In genomic region chrX:82677281-82677680, GRCh38 we compare ENCODE assay signal across 30 cellular contexts.
"Had no signal": no experiment of that assay in that cellular context is flagged by ENCODE, and none has a peak within 500 bp of the region (broad histone marks: within the 10 kb centered on the region; RNA-seq: fewer than 3 reads in every experiment).

No MANE protein-coding gene starts in this region.

- H3K27ac ChIP-seq: adrenal gland, ascending aorta, breast epithelium, esophagus muscularis mucosa, ovary, right lobe of liver, skin epidermis, WERI-Rb-1 had no signal

- DNase-seq: activated CD4-positive, alpha-beta memory T cell treated with anti-CD3 and anti-CD28 coated beads for 36 hours; activated CD4-positive, alpha-beta T cell treated with anti-CD3 and anti-CD28 coated beads, Interleukin-2, amount 10 ng/mL, durations not matched to agents 24 days and 14 days; activated CD4-positive, CD25-positive, alpha-beta regulatory T cell treated with anti-CD3 and anti-CD28 coated beads, Interleukin-2, amount 50 U/mL, for 72 hours; activated CD8-positive, alpha-beta memory T cell treated with anti-CD3 and anti-CD28 coated beads, Interleukin-2, amount 50 U/mL, for 4 hours; activated effector memory CD4-positive, alpha-beta T cell treated with anti-CD3 and anti-CD28 coated beads, Interleukin-2, amount 50 U/mL, for 16 hours; activated naive CD4-positive, alpha-beta T cell treated with anti-CD3 and anti-CD28 coated beads for 36 hours; activated naive CD8-positive, alpha-beta T cell treated with anti-CD3 and anti-CD28 coated beads for 36 hours; activated T-cell treated with anti-CD3 and anti-CD28 coated beads, Interleukin-2, amount 50 U/mL, for 1 hour; adrenal gland; dermis blood vessel endothelial cell; effector CD4-positive, alpha-beta T cell; left cardiac atrium; midbrain; naive thymus-derived CD4-positive, alpha-beta T cell; ovary; right lobe of liver; stimulated activated CD4-positive, alpha-beta T cell treated with anti-CD3 and anti-CD28 coated beads, Interleukin-4, amount 100 ng/mL, for 4 hours; stimulated activated CD8-positive, alpha-beta memory T cell treated with anti-CD3 and anti-CD28 coated beads, Interleukin-4, amount 100 ng/mL, for 48 hours; stimulated activated naive CD8-positive, alpha-beta T cell treated with anti-CD3 and anti-CD28 coated beads, Interleukin-15, amount 100 ng/mL, for 72 hours; substantia nigra; WERI-Rb-1 had no signal

- H3K9me3 ChIP-seq: adrenal gland, ascending aorta, esophagus muscularis mucosa, right lobe of liver had no signal

- H3K4me3 Mint-ChIP-seq: activated CD4-positive, alpha-beta memory T cell treated with anti-CD3 and anti-CD28 coated beads for 36 hours; activated CD4-positive, alpha-beta T cell treated with anti-CD3 and anti-CD28 coated beads, Interleukin-2, amount 10 ng/mL, durations not matched to agents 24 days and 14 days; activated naive CD4-positive, alpha-beta T cell treated with anti-CD3 and anti-CD28 coated beads for 36 hours; activated naive CD8-positive, alpha-beta T cell treated with anti-CD3 and anti-CD28 coated beads for 36 hours; activated T-helper 1 cell treated with anti-CD3 and anti-CD28 coated beads, Interleukin-12 subunit alpha, Interleukin-12 subunit beta, Interleukin-2, Interleukin-4 antibody, amounts not matched to agents 30 ng/mL and 10 ng/mL and 1 ng/mL, durations not matched to agents 14 hours and 24 hours and 36 hours; central memory CD8-positive, alpha-beta T cell; naive thymus-derived CD4-positive, alpha-beta T cell; stimulated activated memory B cell treated with anti-CD40 and anti-IgM and Interleukin-4, amounts not matched to agents 10 μg/mL and 1 μg/mL and 100 μg/mL, for 72 hours; stimulated activated naive CD8-positive, alpha-beta T cell treated with anti-CD3 and anti-CD28 coated beads, Interleukin-15, amount 100 ng/mL, for 72 hours; type B pancreatic cell had no signal

- ATAC-seq: left cardiac atrium; naive thymus-derived CD4-positive, alpha-beta T cell; right lobe of liver; stimulated activated memory B cell treated with anti-CD40 and anti-IgM and Interleukin-4, amounts not matched to agents 10 μg/mL and 1 μg/mL and 100 μg/mL, for 72 hours; stimulated activated naive CD8-positive, alpha-beta T cell treated with anti-CD3 and anti-CD28 coated beads, Interleukin-15, amount 100 ng/mL, for 72 hours had no signal

- H3K36me3 Mint-ChIP-seq: activated CD4-positive, alpha-beta memory T cell treated with anti-CD3 and anti-CD28 coated beads for 36 hours; activated naive CD8-positive, alpha-beta T cell treated with anti-CD3 and anti-CD28 coated beads for 36 hours; naive thymus-derived CD4-positive, alpha-beta T cell; stimulated activated memory B cell treated with anti-CD40 and anti-IgM and Interleukin-4, amounts not matched to agents 10 μg/mL and 1 μg/mL and 100 μg/mL, for 72 hours; type B pancreatic cell had no signal

- H3K27me3 ChIP-seq: adrenal gland, ascending aorta, esophagus muscularis mucosa, ovary had no signal

- H3K27ac Mint-ChIP-seq: activated CD4-positive, alpha-beta memory T cell treated with anti-CD3 and anti-CD28 coated beads for 36 hours; activated CD4-positive, alpha-beta T cell treated with anti-CD3 and anti-CD28 coated beads, Interleukin-2, amount 10 ng/mL, durations not matched to agents 24 days and 14 days; activated naive CD4-positive, alpha-beta T cell treated with anti-CD3 and anti-CD28 coated beads for 36 hours; activated naive CD8-positive, alpha-beta T cell treated with anti-CD3 and anti-CD28 coated beads for 36 hours; activated T-helper 1 cell treated with anti-CD3 and anti-CD28 coated beads, Interleukin-12 subunit alpha, Interleukin-12 subunit beta, Interleukin-2, Interleukin-4 antibody, amounts not matched to agents 30 ng/mL and 10 ng/mL and 1 ng/mL, durations not matched to agents 14 hours and 24 hours and 36 hours; naive thymus-derived CD4-positive, alpha-beta T cell; progenitor cell of endocrine pancreas; stimulated activated memory B cell treated with anti-CD40 and anti-IgM and Interleukin-4, amounts not matched to agents 10 μg/mL and 1 μg/mL and 100 μg/mL, for 72 hours; stimulated activated naive CD8-positive, alpha-beta T cell treated with anti-CD3 and anti-CD28 coated beads, Interleukin-15, amount 100 ng/mL, for 72 hours; type B pancreatic cell had no signal

- H3K36me3 ChIP-seq: adrenal gland, ascending aorta, breast epithelium, esophagus muscularis mucosa, ovary, right lobe of liver, WERI-Rb-1 had no signal

- H3K27me3 Mint-ChIP-seq: activated CD4-positive, alpha-beta memory T cell treated with anti-CD3 and anti-CD28 coated beads for 36 hours; activated CD4-positive, alpha-beta T cell treated with anti-CD3 and anti-CD28 coated beads, Interleukin-2, amount 10 ng/mL, durations not matched to agents 24 days and 14 days; activated naive CD8-positive, alpha-beta T cell treated with anti-CD3 and anti-CD28 coated beads for 36 hours; central memory CD8-positive, alpha-beta T cell; naive thymus-derived CD4-positive, alpha-beta T cell; progenitor cell of endocrine pancreas; stimulated activated memory B cell treated with anti-CD40 and anti-IgM and Interleukin-4, amounts not matched to agents 10 μg/mL and 1 μg/mL and 100 μg/mL, for 72 hours; stimulated activated naive CD8-positive, alpha-beta T cell treated with anti-CD3 and anti-CD28 coated beads, Interleukin-15, amount 100 ng/mL, for 72 hours; type B pancreatic cell had no signal

- H3K4me3 ChIP-seq: adrenal gland, ascending aorta, breast epithelium, esophagus muscularis mucosa, ovary, right lobe of liver, skin epidermis had no signal

- H3K4me1 Mint-ChIP-seq: activated CD4-positive, alpha-beta T cell treated with anti-CD3 and anti-CD28 coated beads, Interleukin-2, amount 10 ng/mL, durations not matched to agents 24 days and 14 days; activated naive CD8-positive, alpha-beta T cell treated with anti-CD3 and anti-CD28 coated beads for 36 hours; central memory CD8-positive, alpha-beta T cell; naive thymus-derived CD4-positive, alpha-beta T cell; stimulated activated memory B cell treated with anti-CD40 and anti-IgM and Interleukin-4, amounts not matched to agents 10 μg/mL and 1 μg/mL and 100 μg/mL, for 72 hours; stimulated activated naive CD8-positive, alpha-beta T cell treated with anti-CD3 and anti-CD28 coated beads, Interleukin-15, amount 100 ng/mL, for 72 hours had no signal

- H3K4me1 ChIP-seq: adrenal gland, ascending aorta, breast epithelium, esophagus muscularis mucosa, right lobe of liver had no signal

- H3K9me3 Mint-ChIP-seq: activated CD4-positive, alpha-beta memory T cell treated with anti-CD3 and anti-CD28 coated beads for 36 hours; activated CD4-positive, alpha-beta T cell treated with anti-CD3 and anti-CD28 coated beads, Interleukin-2, amount 10 ng/mL, durations not matched to agents 24 days and 14 days; activated naive CD4-positive, alpha-beta T cell treated with anti-CD3 and anti-CD28 coated beads for 36 hours; activated naive CD8-positive, alpha-beta T cell treated with anti-CD3 and anti-CD28 coated beads for 36 hours; activated T-helper 1 cell treated with anti-CD3 and anti-CD28 coated beads, Interleukin-12 subunit alpha, Interleukin-12 subunit beta, Interleukin-2, Interleukin-4 antibody, amounts not matched to agents 30 ng/mL and 10 ng/mL and 1 ng/mL, durations not matched to agents 14 hours and 24 hours and 36 hours; central memory CD8-positive, alpha-beta T cell; naive thymus-derived CD4-positive, alpha-beta T cell; stimulated activated memory B cell treated with anti-CD40 and anti-IgM and Interleukin-4, amounts not matched to agents 10 μg/mL and 1 μg/mL and 100 μg/mL, for 72 hours; stimulated activated naive CD8-positive, alpha-beta T cell treated with anti-CD3 and anti-CD28 coated beads, Interleukin-15, amount 100 ng/mL, for 72 hours; type B pancreatic cell had no signal
